Comparison of ENCODE assay signal across 8 cellular contexts in the genomic region with DNA sequence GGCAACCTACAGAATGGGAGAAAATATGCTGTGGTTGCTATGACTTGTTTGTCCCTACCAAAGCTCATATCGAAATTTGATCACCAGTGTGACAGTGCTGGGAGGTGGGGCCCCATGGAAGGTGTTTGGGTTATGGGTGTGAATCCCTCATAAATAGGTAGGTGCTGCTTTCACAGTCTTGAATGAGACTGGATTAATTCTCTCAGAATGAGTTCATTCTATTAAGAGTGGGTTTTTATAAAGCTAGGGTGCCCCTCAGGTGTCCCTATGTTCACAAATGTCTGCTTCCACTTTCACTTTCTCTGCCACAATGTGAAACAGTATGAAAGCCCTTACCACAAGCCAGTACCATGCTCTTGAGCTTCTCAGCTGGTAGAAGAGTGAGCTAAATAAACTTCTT.
DNase-seq lines count a peak whose midpoint lies in the region; ATAC-seq and TF ChIP-seq lines count a peak whose summit lies in the region.

No MANE protein-coding gene starts in this region.

- dilution Hi-C loops in mammary epithelial cell (cut with HindIII; ENCODE audit: low sequenced_read_pairs) = no loop called here

- H3K4me1 ChIP-seq in ACC112 (ENCODE audit: control insufficient read depth, insufficient read depth, low read length, unreplicated experiment) (no peaks in the 10 kb centered on the region), mammary epithelial cell (ENCODE audit: insufficient read depth, low read length) (no peaks in the 10 kb centered on the region), psoas muscle (no peaks in the 10 kb centered on the region)

- no peaks in the 10 kb centered on the region for H3K36me3 ChIP-seq in ACC112 (ENCODE audit: insufficient read depth, low read length)
- H3K36me3 ChIP-seq in mammary epithelial cell (ENCODE audit: insufficient read depth, low read length) = no peaks in the 10 kb centered on the region
- no peaks in the 10 kb centered on the region for H3K36me3 ChIP-seq in psoas muscle (ENCODE audit: insufficient read depth in 1 of 2, low read depth in 1 of 2)

- peak overlapping the region; percentile 57 for H2AFZ ChIP-seq in ACC112 (ENCODE audit: low read length, unreplicated experiment)
- no peak overlapping the region for H2AFZ ChIP-seq in mammary epithelial cell (ENCODE audit: low read depth, low read length)

- CTCF ChIA-PET in mammary epithelial cell (lab: Charles Lee; ENCODE audit: low non-redundant PET) = no interaction called here

- H3K79me2 ChIP-seq in ACC112 (ENCODE audit: control insufficient read depth, insufficient read depth, low read length, unreplicated experiment) (no peaks in the 10 kb centered on the region), mammary epithelial cell (ENCODE audit: insufficient read depth, low read length) (no peaks in the 10 kb centered on the region)

- no peaks in the 10 kb centered on the region for H3K9me3 ChIP-seq in mammary epithelial cell (replicated peaks; ENCODE audit: insufficient read depth, low read length)
- no peaks in the 10 kb centered on the region for H3K9me3 ChIP-seq in psoas muscle

- intact Hi-C loops in mammary epithelial cell (cut with micrococcal nuclease) (no loop called here), psoas muscle (cut with DNase I) (no loop called here), cardiac septum (cut with DNase I) (no loop called here)

- in situ Hi-C loops in mammary epithelial cell (cut with MboI; ENCODE audit: low sequenced_read_pairs in 2 of 2) = no loop called here

- peak overlapping the region; percentile 65 for H3K4me3 ChIP-seq in ACC112 (ENCODE audit: low read depth, low read length)
- H3K4me3 ChIP-seq in mammary epithelial cell (replicated peaks in 1 of 3; ENCODE audit: insufficient read depth in 1 of 3, low read depth in 2 of 3, low read length in 3 of 3) = no peak overlapping the region
- H3K4me3 ChIP-seq in psoas muscle = no peak overlapping the region

- H4K20me1 ChIP-seq in mammary epithelial cell (ENCODE audit: insufficient read depth, low read length) = no peaks in the 10 kb centered on the region

- no peak overlapping the region for H3K27ac ChIP-seq in ACC112 (ENCODE audit: low read depth, low read length)
- no peak overlapping the region for H3K27ac ChIP-seq in mammary epithelial cell (ENCODE audit: insufficient read depth, low read depth, low read length)
- no peak overlapping the region for H3K27ac ChIP-seq in psoas muscle

- BruUV-seq in mammary epithelial cell (replicated peaks; lab: Mats Ljungman, UMichigan) = no TSS peak

- 88% methylated on average over 1 of the region's 1 CpG for WGBS in mammary epithelial cell (ENCODE audit: low coverage, missing lambda C conversion rate)
- 87 to 95% (median 92%) methylated on average over 1 of the region's 1 CpG for WGBS in psoas muscle, 3 donors

- H3K9ac ChIP-seq in mammary epithelial cell (ENCODE audit: insufficient read depth, low read length) = no peak overlapping the region

- TF ChIP-seq CTCF in mammary epithelial cell (conservative IDR thresholded peaks at IDR 0.05 in 1 of 2, IDR thresholded peaks at IDR 0.05 in 1 of 2; ENCODE audit: extremely low read depth in 1 of 2, insufficient read depth in 1 of 2, low read depth in 1 of 2, low read length in 2 of 2) (no peak), psoas muscle (IDR thresholded peaks at IDR 0.05) (no peak)

- ATAC-seq in GM19372 (IDR thresholded peaks at IDR 0.05; ENCODE audit: low read depth, unreplicated experiment) = peak; percentile 65
- ATAC-seq in HG03280 (IDR thresholded peaks at IDR 0.05; ENCODE audit: unreplicated experiment) = peak; percentile 58
- no peak for ATAC-seq in psoas muscle

- DNase-seq in mammary epithelial cell (no peak), AML-193 (lab: John Stamatoyannopoulos, UW) (no peak), SK-N-DZ (ENCODE audit: low spot score) (no peak), psoas muscle (no peak), cardiac septum (ENCODE audit: low spot score) (no peak)

- peak overlapping the region; percentile 5 for H3K4me2 ChIP-seq in mammary epithelial cell (ENCODE audit: insufficient read depth, low read depth, low read length)

- H3K27me3 ChIP-seq in ACC112 (ENCODE audit: insufficient read depth, low read length) = no peaks in the 10 kb centered on the region
- no peaks in the 10 kb centered on the region for H3K27me3 ChIP-seq in mammary epithelial cell (ENCODE audit: insufficient read depth, low read length)
- H3K27me3 ChIP-seq in psoas muscle (ENCODE audit: insufficient read depth in 3 of 3, low read length in 2 of 3) = no peaks in the 10 kb centered on the region

Comparison
In these comparisons a context has a peak if more than half of its experiments do, and no peak if none do; other contexts are left out.
1. ATAC-seq: peak in GM19372 (single experiment) and HG03280 (single experiment); none in psoas muscle (0 of 4).